8 cellular contexts compared by ENCODE assay signal in genomic region chr15:69451951-69452701, GRCh38. TPM values are rescaled to one million over a fixed set of nuclear protein-coding genes. Genes with fewer than 3 reads are reported as not detected.
DNase-seq lines count a peak whose midpoint lies in the region; ATAC-seq and TF ChIP-seq lines count a peak whose summit lies in the region.

No MANE protein-coding gene starts in this region.

- 8 to 19% methylated on average over 31 to 32 of the region's 32 CpGs for WGBS in lower leg skin, 2 donors
- 16% methylated on average over 31 to 32 of the region's 32 CpGs for WGBS in thyroid gland, 2 donors

- intact Hi-C loops in lower leg skin (cut with DNase I; ENCODE audit: low total_unique reads) (no loop called here), thyroid gland (cut with DNase I) (no loop called here)

- ATAC-seq in GM18867 (IDR thresholded peaks at IDR 0.05; ENCODE audit: unreplicated experiment) (peak; percentile 33), HG03066 (IDR thresholded peaks at IDR 0.05; ENCODE audit: low read depth, unreplicated experiment) (peak; percentile 36)

- H3K4me3 ChIP-seq in lower leg skin (ENCODE audit: low read depth, poor library complexity, severe bottlenecking) (peak overlapping the region; percentile 34), thyroid gland (replicated peaks in 1 of 3) (peak overlapping the region; percentile 22 to 99 (median 96))

- no peaks in the 10 kb centered on the region for H3K27me3 ChIP-seq in thyroid gland

- peaks cover 14 to 15% of the 10 kb centered on the region in 2 donors for H3K36me3 ChIP-seq in thyroid gland

- H3K27ac ChIP-seq in cingulate gyrus (ENCODE audit: low read depth, low read length) (peak overlapping the region; percentile 89), thyroid gland (peak overlapping the region; percentile 81 to 91 (median 89))

- DNase-seq in AG08395 (ENCODE audit: low spot score) (peak; percentile 8), SHP77 (lab: John Stamatoyannopoulos, UW) (peak; percentile 76 to 78), lower leg skin (ENCODE audit: low spot score in 2 of 2) (peak in 1 of 2 donors; percentile 83), thyroid gland (no peak)
- no peak for DNase-seq in stimulated activated CD4-positive, alpha-beta T cell treated with anti-CD3 and anti-CD28 coated beads, Interleukin-4, amount 100 ng/mL, for 24 hours

- TF ChIP-seq POLR2A in lower leg skin (IDR thresholded peaks at IDR 0.05), result no peak
- TF ChIP-seq POLR2A in thyroid gland (IDR thresholded peaks at IDR 0.05), result no peak

- peaks cover 11 to 26% of the 10 kb centered on the region in 2 donors for H3K4me1 ChIP-seq in thyroid gland

- H3K9me3 ChIP-seq in thyroid gland, result no peaks in the 10 kb centered on the region

- TF ChIP-seq CTCF in lower leg skin (IDR thresholded peaks at IDR 0.05) (no peak), thyroid gland (IDR thresholded peaks at IDR 0.05) (no peak)

RNA-seq across cellular contexts. Expression of gene RPLP1, which starts 0.5 kb away (rescaled TPM):
- 1,000 to 10,000 TPM; 1,024 to 2,624 (median 1,151) TPM for total RNA-seq in lower leg skin
- total RNA-seq in thyroid gland, result 1,000 to 10,000 TPM in 1 of 4 donors, 100 to 1,000 TPM in 3; 401 to 2,289 (median 606) TPM

RNA-seq across cellular contexts. Expression of gene KIF23, which starts 38.0 kb away (rescaled TPM):
- total RNA-seq in lower leg skin, result 1 to 10 TPM; 2.7 to 5.7 (median 3.1) TPM
- total RNA-seq in thyroid gland, result 1 to 10 TPM in 2 of 4 donors, under 1 TPM in 1, not detected in 1; 0.40 to 3.3 (median 1.2) TPM

Comparison
In these comparisons a context has a peak if more than half of its experiments do, and no peak if none do; other contexts are left out.
1. DNase-seq: peak in AG08395 (single experiment) and SHP77 (2 of 2); none in thyroid gland (0 of 2) and stimulated activated CD4-positive, alpha-beta T cell treated with anti-CD3 and anti-CD28 coated beads, Interleukin-4, amount 100 ng/mL, for 24 hours (single experiment).